8 cellular contexts compared by ENCODE assay signal in the genomic region with DNA sequence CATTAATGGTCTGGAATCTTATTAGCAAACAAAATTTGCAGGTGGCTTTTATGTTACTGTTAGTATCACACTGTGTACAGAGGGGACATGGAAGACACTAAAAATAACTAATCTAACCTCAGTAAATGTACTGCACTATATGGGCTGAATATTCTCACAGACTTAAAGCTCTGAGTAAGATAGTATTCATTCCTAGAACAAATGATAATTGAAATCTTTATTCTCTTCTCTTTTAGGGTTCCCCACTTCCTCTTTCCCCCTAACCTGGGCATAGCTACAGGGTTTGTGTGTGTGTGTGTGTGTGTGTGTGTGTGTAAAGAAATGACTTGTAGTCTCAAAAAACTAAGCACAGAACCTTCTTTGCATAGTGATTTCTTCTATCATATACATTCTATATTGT. TPM values are rescaled to one million over a fixed set of nuclear protein-coding genes. Genes with fewer than 3 reads are reported as not detected.
DNase-seq lines count a peak whose midpoint lies in the region; ATAC-seq, FAIRE-seq and TF ChIP-seq lines count a peak whose summit lies in the region.

No MANE protein-coding gene starts in this region.

- H3K9me3 ChIP-seq in adipocyte (ENCODE audit: control insufficient read depth, low read length), result no peaks in the 10 kb centered on the region
- H3K9me3 ChIP-seq in smooth muscle cell (replicated peaks; ENCODE audit: low read depth), result no peaks in the 10 kb centered on the region
- H3K9me3 ChIP-seq in MG63, result no peaks in the 10 kb centered on the region
- H3K9me3 ChIP-seq in OCI-LY7 (ENCODE audit: low read length), result no peaks in the 10 kb centered on the region

- POLR2A ChIA-PET in OCI-LY7 (lab: Charles Lee), result interaction anchor here (0.6 to 1.4 kb wide), 2 partner anchors 12 to 1244 kb away, joined by 3 to 4 read pairs; no protein-coding TSS in a partner anchor

- no peaks in the 10 kb centered on the region for H3K9me2 ChIP-seq in OCI-LY7 (ENCODE audit: insufficient read depth, low read length)

- ATAC-seq in HG02981 (IDR thresholded peaks at IDR 0.05; ENCODE audit: unreplicated experiment), result peak; percentile 92
- ATAC-seq in effector memory CD8-positive, alpha-beta T cell (replicated peaks), result no peak

- H3K36me3 ChIP-seq in adipocyte (ENCODE audit: control insufficient read depth, insufficient read depth, low read length, severe bottlenecking), result no peaks in the 10 kb centered on the region
- no peaks in the 10 kb centered on the region for H3K36me3 ChIP-seq in smooth muscle cell (ENCODE audit: low read depth)
- no peaks in the 10 kb centered on the region for H3K36me3 ChIP-seq in MG63
- no peaks in the 10 kb centered on the region for H3K36me3 ChIP-seq in OCI-LY7 (ENCODE audit: insufficient read depth, low read length)

- peaks cover 0 to 6% of the 10 kb centered on the region in 2 donors for H3K27me3 Mint-ChIP-seq in effector memory CD8-positive, alpha-beta T cell

- H3K4me1 ChIP-seq in adipocyte (ENCODE audit: control insufficient read depth, insufficient read depth, low read length) (peaks cover 24% of the 10 kb centered on the region), smooth muscle cell (ENCODE audit: low read depth) (no peaks in the 10 kb centered on the region), OCI-LY7 (ENCODE audit: insufficient read depth, low read length, poor library complexity, severe bottlenecking) (no peaks in the 10 kb centered on the region)

- no peak overlapping the region for H3K27ac ChIP-seq in smooth muscle cell (ENCODE audit: low read depth)
- H3K27ac ChIP-seq in OCI-LY7 (ENCODE audit: low read depth, low read length, poor library complexity, severe bottlenecking), result no peak overlapping the region

- peaks cover 4% of the 10 kb centered on the region for H3K36me3 Mint-ChIP-seq in effector memory CD8-positive, alpha-beta T cell (ENCODE audit: insufficient read depth)

- no peak overlapping the region for H3K27ac Mint-ChIP-seq in effector memory CD8-positive, alpha-beta T cell

- FAIRE-seq in GM19239 (lab: Jason Lieb, UNC), result peak; percentile 4

- TF ChIP-seq CTCF in smooth muscle cell (IDR thresholded peaks at IDR 0.05; ENCODE audit: borderline replicate concordance, insufficient read depth, poor library complexity, severe bottlenecking) (no peak), OCI-LY7 (conservative IDR thresholded peaks at IDR 0.05; ENCODE audit: low read length) (no peak)

- no TSS peak for BruUV-seq in OCI-LY7 (replicated peaks; lab: Mats Ljungman, UMichigan)

- intact Hi-C loops in OCI-LY7 (cut with micrococcal nuclease; ENCODE audit: unreplicated experiment), result no loop called here

- no peaks in the 10 kb centered on the region for H3F3A ChIP-seq in smooth muscle cell (ENCODE audit: low read depth)

- H3K79me2 ChIP-seq in smooth muscle cell (ENCODE audit: low read depth) (no peaks in the 10 kb centered on the region), OCI-LY7 (ENCODE audit: insufficient read depth, low read depth, low read length) (no peaks in the 10 kb centered on the region)

- CTCF ChIA-PET in OCI-LY7 (lab: Charles Lee; ENCODE audit: unreplicated experiment), result no interaction called here

- H3K4me3 Mint-ChIP-seq in effector memory CD8-positive, alpha-beta T cell, result no peak overlapping the region

- H3K4me1 Mint-ChIP-seq in effector memory CD8-positive, alpha-beta T cell (ENCODE audit: low read depth in 2 of 2), result no peaks in the 10 kb centered on the region

- H3K27me3 ChIP-seq in adipocyte (replicated peaks; ENCODE audit: control insufficient read depth, insufficient read depth, low read length) (no peaks in the 10 kb centered on the region), smooth muscle cell (ENCODE audit: low read depth) (no peaks in the 10 kb centered on the region), MG63 (no peaks in the 10 kb centered on the region)

- H2AFZ ChIP-seq in smooth muscle cell (ENCODE audit: low read depth), result no peak overlapping the region
- no peak overlapping the region for H2AFZ ChIP-seq in OCI-LY7 (ENCODE audit: low read length)

- H3K9ac ChIP-seq in adipocyte (ENCODE audit: low read length), result peak overlapping the region; percentile 69
- peak overlapping the region; percentile 6 for H3K9ac ChIP-seq in smooth muscle cell (ENCODE audit: low read depth)

- H4K20me1 ChIP-seq in smooth muscle cell (ENCODE audit: low read depth), result no peaks in the 10 kb centered on the region
- no peaks in the 10 kb centered on the region for H4K20me1 ChIP-seq in OCI-LY7 (ENCODE audit: insufficient read depth, low read length)

- no peak for DNase-seq in GM19239 (ENCODE audit: insufficient read length, low spot score)
- peak; percentile 15 for DNase-seq in adipocyte (ENCODE audit: low read depth)
- DNase-seq in smooth muscle cell (lab: John Stamatoyannopoulos, UW; ENCODE audit: unreplicated experiment), result no peak
- DNase-seq in MG63, result no peak
- no peak for DNase-seq in OCI-LY7 (ENCODE audit: low spot score)
- no peak for DNase-seq in effector memory CD8-positive, alpha-beta T cell
- no peak for DNase-seq in mucosa of gallbladder (ENCODE audit: low spot score)

- H3K4me2 ChIP-seq in smooth muscle cell, result no peak overlapping the region
- no peak overlapping the region for H3K4me2 ChIP-seq in OCI-LY7 (ENCODE audit: low read length)

- peak overlapping the region; percentile 38 for H3K4me3 ChIP-seq in adipocyte (ENCODE audit: low read length)
- no peak overlapping the region for H3K4me3 ChIP-seq in smooth muscle cell
- no peak overlapping the region for H3K4me3 ChIP-seq in MG63
- H3K4me3 ChIP-seq in OCI-LY7 (ENCODE audit: low read depth, low read length, poor library complexity, severe bottlenecking), result no peak overlapping the region

- no peaks in the 10 kb centered on the region for H3K9me3 Mint-ChIP-seq in effector memory CD8-positive, alpha-beta T cell

RNA-seq across cellular contexts. Expression of a gene that starts 21.4 kb away (rescaled TPM):
- total RNA-seq in smooth muscle cell (116 and 145 TPM in 2 replicates), OCI-LY7 (2022) (126 and 127 TPM in 2 replicates), mucosa of gallbladder (137 TPM)
- 39.3 and 47.6 TPM in 2 replicates for polyA plus RNA-seq in smooth muscle cell
- 37.7 and 51.3 TPM in 2 replicates for total RNA-seq in MG63 (2014; rRNA removed; shearing (Covaris generic); ENCODE audit: low replicate concordance)
- total RNA-seq in OCI-LY7 (2014; rRNA removed; shearing (Covaris generic)), result 90.3 and 119 TPM in 2 replicates
